13 cellular contexts compared by ENCODE assay signal in genomic region chr18:45359275-45360009, GRCh38.
DNase-seq lines count a peak whose midpoint lies in the region; ATAC-seq and TF ChIP-seq lines count a peak whose summit lies in the region.
"Had no signal": no experiment of that assay in that cellular context is flagged by ENCODE, and none has a peak within 500 bp of the region (broad histone marks: within the 10 kb centered on the region; RNA-seq: fewer than 3 reads in every experiment).

No MANE protein-coding gene starts in this region.

- H3K36me3 ChIP-seq in stomach = no peaks in the 10 kb centered on the region
- H3K36me3 ChIP-seq: adrenal gland, prostate gland had no signal

- peaks cover 0 to 10% (median 5%) of the 10 kb centered on the region in 4 donors for H3K4me1 ChIP-seq in stomach
- H3K4me1 ChIP-seq: adrenal gland, prostate gland had no signal

- TF ChIP-seq EP300 in stomach (IDR thresholded peaks at IDR 0.05) = no peak

- 31 to 62% (median 38%) methylated on average over 7 of the region's 7 CpGs for WGBS in stomach, 5 donors

- ATAC-seq in stimulated activated naive CD8-positive, alpha-beta T cell treated with anti-CD3 and anti-CD28 coated beads, Interleukin-15, Interleukin-2, amounts not matched to agents 100 U/mL and 50 U/mL, for 24 hours = no peak
- ATAC-seq in GM19467 (IDR thresholded peaks at IDR 0.05; ENCODE audit: unreplicated experiment) = no peak

- peak overlapping the region in 1 of 5 donors; percentile 20 for H3K27ac ChIP-seq in stomach
- H3K27ac ChIP-seq: adrenal gland, prostate gland had no signal

- H3K9me3 ChIP-seq in stomach = no peaks in the 10 kb centered on the region
- H3K9me3 ChIP-seq: adrenal gland, prostate gland had no signal

- intact Hi-C loops in stomach (cut with DNase I; ENCODE audit: low total_unique reads) = no loop called here

- DNase-seq in NCI-H1105 (lab: John Stamatoyannopoulos, UW) (peak; percentile 82), NCI-H774 (lab: John Stamatoyannopoulos, UW) (peak; percentile 64), kidney tubule cell (ENCODE audit: low spot score) (peak; percentile 74), stomach (peak; percentile 61), AG20443 (ENCODE audit: low spot score) (no peak), NCI-H1930 (lab: John Stamatoyannopoulos, UW) (no peak)
- no peak for DNase-seq in stimulated activated naive CD8-positive, alpha-beta T cell treated with anti-CD3 and anti-CD28 coated beads, Interleukin-15, Interleukin-2, amounts not matched to agents 100 U/mL and 50 U/mL, for 24 hours
- DNase-seq: adrenal gland, mammary epithelial cell, NCI-H1092 treated with DMSO at 0.1 percent for 48 hours, substantia nigra had no signal

- TF ChIP-seq POLR2A in stomach (IDR thresholded peaks at IDR 0.05) = no peak

- no peak overlapping the region for H3K4me3 ChIP-seq in stomach
- H3K4me3 ChIP-seq: adrenal gland, prostate gland had no signal

- TF ChIP-seq CTCF in stomach (IDR thresholded peaks at IDR 0.05) = no peak

- no peaks in the 10 kb centered on the region for H3K27me3 ChIP-seq in stomach
- H3K27me3 ChIP-seq: adrenal gland had no signal

Comparison
In these comparisons a context has a peak if more than half of its experiments do, and no peak if none do; other contexts are left out.
1. DNase-seq: peak in NCI-H1105 (single experiment), NCI-H774 (single experiment), kidney tubule cell (single experiment) and stomach (single experiment); none in stimulated activated naive CD8-positive, alpha-beta T cell treated with anti-CD3 and anti-CD28 coated beads, Interleukin-15, Interleukin-2, amounts not matched to agents 100 U/mL and 50 U/mL, for 24 hours (single experiment), AG20443 (single experiment) and NCI-H1930 (0 of 2).